In the genomic region with DNA sequence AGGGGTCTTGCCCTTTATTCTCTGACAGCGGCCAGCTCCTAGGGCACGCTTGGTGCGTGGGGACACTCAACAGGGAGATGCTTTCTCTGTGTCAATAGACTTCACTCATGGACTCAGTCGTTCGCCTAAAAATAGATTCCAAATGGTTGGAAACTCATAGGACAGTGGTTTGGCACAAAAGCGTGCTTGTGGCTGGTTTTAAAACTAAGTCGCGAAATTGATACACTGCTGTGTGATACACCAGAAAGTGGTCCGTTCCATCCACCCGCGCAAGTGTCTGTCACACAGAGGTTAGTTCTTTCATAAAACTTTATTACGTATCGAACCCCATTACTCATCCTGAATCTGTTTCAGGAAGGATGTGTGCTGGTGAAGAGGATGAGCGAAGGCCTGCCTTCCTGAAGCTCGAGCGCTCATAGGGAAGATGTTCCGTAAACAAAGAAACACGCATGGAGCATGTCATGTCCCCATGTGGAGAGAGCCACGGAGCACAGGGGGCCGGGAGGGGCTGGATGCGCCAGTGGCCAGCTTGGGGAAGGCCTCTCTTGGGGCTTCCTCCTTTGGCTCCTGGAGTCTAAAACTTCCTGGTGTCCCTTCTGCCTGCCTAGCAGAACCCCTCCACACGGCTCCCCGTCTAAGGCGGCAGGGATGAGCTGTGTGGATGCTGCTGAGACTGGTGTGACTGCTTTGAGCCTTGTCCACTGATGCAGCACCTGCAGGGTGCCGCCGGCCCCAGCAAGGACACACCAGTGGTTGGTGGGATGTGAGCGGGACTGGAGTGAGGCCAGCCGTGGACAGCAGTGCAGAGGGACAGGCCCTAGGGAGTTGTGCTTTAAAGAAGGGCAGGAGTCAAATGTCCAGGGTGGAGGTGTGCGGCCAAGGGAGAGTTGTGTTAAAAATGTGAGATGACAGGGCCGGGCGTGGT, we compare ENCODE assay signal across 1 cellular context.
TF ChIP-seq lines count a peak whose summit lies in the region.

No MANE protein-coding gene starts in this region.

TF ChIP-seq in WTC11, 78 proteins besides CTCF, POLR2A, EP300 and RAD21 (continued from another document):
- TF ChIP-seq, protein P1, sequence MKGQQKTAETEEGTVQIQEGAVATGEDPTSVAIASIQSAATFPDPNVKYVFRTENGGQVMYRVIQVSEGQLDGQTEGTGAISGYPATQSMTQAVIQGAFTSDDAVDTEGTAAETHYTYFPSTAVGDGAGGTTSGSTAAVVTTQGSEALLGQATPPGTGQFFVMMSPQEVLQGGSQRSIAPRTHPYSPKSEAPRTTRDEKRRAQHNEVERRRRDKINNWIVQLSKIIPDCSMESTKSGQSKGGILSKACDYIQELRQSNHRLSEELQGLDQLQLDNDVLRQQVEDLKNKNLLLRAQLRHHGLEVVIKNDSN (CRISPR knock-in tag; IDR thresholded peaks at IDR 0.05) = no peak
- TF ChIP-seq ESRRA (CRISPR knock-in tag; IDR thresholded peaks at IDR 0.05; ENCODE audit: borderline replicate concordance) = no peak
- no peak for TF ChIP-seq ZNF416 (CRISPR knock-in tag; IDR thresholded peaks at IDR 0.05)
- no peak for TF ChIP-seq GABPB1 (CRISPR knock-in tag; IDR thresholded peaks at IDR 0.05)
- no peak for TF ChIP-seq ZNF219 (CRISPR knock-in tag; IDR thresholded peaks at IDR 0.05; ENCODE audit: borderline replicate concordance)
- TF ChIP-seq ZNF317 (CRISPR knock-in tag; IDR thresholded peaks at IDR 0.05; ENCODE audit: borderline replicate concordance, low read depth) = no peak
- TF ChIP-seq OVOL2 (CRISPR knock-in tag; IDR thresholded peaks at IDR 0.05; ENCODE audit: borderline replicate concordance) = no peak
- no peak for TF ChIP-seq TEAD4 (CRISPR knock-in tag; IDR thresholded peaks at IDR 0.05)
- TF ChIP-seq ZBTB21 (CRISPR knock-in tag; IDR thresholded peaks at IDR 0.05; ENCODE audit: borderline replicate concordance) = no peak
